ENCODE assay signal across 23 cellular contexts in genomic region chr7:131628634-131629033, GRCh38.
DNase-seq lines count a peak whose midpoint lies in the region; ATAC-seq and TF ChIP-seq lines count a peak whose summit lies in the region.
"Had no signal": no experiment of that assay in that cellular context is flagged by ENCODE, and none has a peak within 500 bp of the region (broad histone marks: within the 10 kb centered on the region; RNA-seq: fewer than 3 reads in every experiment).

No MANE protein-coding gene starts in this region.

- intact Hi-C loops in Caco-2 (cut with micrococcal nuclease; ENCODE audit: unreplicated experiment) = no loop called here
- intact Hi-C loops in PC-9 (cut with micrococcal nuclease; ENCODE audit: unreplicated experiment) = loop anchor here (5.0 kb wide), 1 partner anchor 71 kb away; the partner anchor contains the start of gene PODXL
- intact Hi-C loops in heart left ventricle (cut with DNase I) = loop anchor here in 1 of 10 donors (2.0 kb wide), 1 partner anchor 74 kb away; no protein-coding TSS in a partner anchor
- intact Hi-C loops in MCF 10A (cut with micrococcal nuclease) = no loop called here

- DNase-seq in Caco-2 (no peak), PC-9 (no peak), heart left ventricle (no peak), osteoblast (ENCODE audit: insufficient read length, low spot score, missing footprints) (no peak), MCF 10A (ENCODE audit: unreplicated experiment) (no peak), GF-D8 (lab: John Stamatoyannopoulos, UW) (no peak)
- DNase-seq in stimulated activated naive B cell treated with anti-CD40 and anti-IgM and Interleukin-4, amounts not matched to agents 10 μg/mL and 1 μg/mL and 100 μg/mL, for 72 hours = no peak
- DNase-seq: activated CD4-positive, alpha-beta T cell treated with anti-CD3 and anti-CD28 coated beads, Interleukin-2, amount 10 ng/mL, durations not matched to agents 7 days and 5 days; activated naive CD4-positive, alpha-beta T cell treated with anti-CD3 and anti-CD28 coated beads, Interleukin-2, amount 50 U/mL, for 16 hours; COR-L47; DMS79 treated with DMSO at 0.1 percent for 48 hours; dorsolateral prefrontal cortex; natural killer cell; NCI-H1048; NCI-H1694 treated with DMSO at 0.1 percent for 48 hours; NCI-H2171 treated with DMSO at 0.1 percent for 48 hours; NCI-H524; upper lobe of right lung had no signal

- no peaks in the 10 kb centered on the region for H3K9me2 ChIP-seq in PC-9 (ENCODE audit: insufficient read depth)

- H3K4me3 ChIP-seq in Caco-2 (ENCODE audit: low read depth, low read length) (no peak overlapping the region), PC-9 (no peak overlapping the region), heart left ventricle (no peak overlapping the region), osteoblast (ENCODE audit: insufficient read depth, low read length) (no peak overlapping the region)
- H3K4me3 ChIP-seq: BLaER1, dorsolateral prefrontal cortex, upper lobe of right lung had no signal

- H4K20me1 ChIP-seq in PC-9 (ENCODE audit: insufficient read depth) (no peaks in the 10 kb centered on the region), osteoblast (ENCODE audit: insufficient read depth, low read length) (no peaks in the 10 kb centered on the region)
- H4K20me1 ChIP-seq: BLaER1 had no signal

- H3K4me1 Mint-ChIP-seq in Caco-2 (ENCODE audit: low read depth, unreplicated experiment) = peaks cover 62% of the 10 kb centered on the region
- H3K4me1 Mint-ChIP-seq in MCF 10A (ENCODE audit: insufficient read depth, unreplicated experiment) = peaks cover 17% of the 10 kb centered on the region
- no peaks in the 10 kb centered on the region for H3K4me1 Mint-ChIP-seq in stimulated activated naive B cell treated with anti-CD40 and anti-IgM and Interleukin-4, amounts not matched to agents 10 μg/mL and 1 μg/mL and 100 μg/mL, for 72 hours
- H3K4me1 Mint-ChIP-seq: activated CD4-positive, alpha-beta T cell treated with anti-CD3 and anti-CD28 coated beads, Interleukin-2, amount 10 ng/mL, durations not matched to agents 7 days and 5 days; central memory CD8-positive, alpha-beta T cell; natural killer cell had no signal

- WGBS in heart left ventricle, 4 donors = 62 to 73% (median 67%) methylated on average over 8 of the region's 8 CpGs

- no peak for TF ChIP-seq CTCF in Caco-2 (IDR thresholded peaks at IDR 0.05; ENCODE audit: insufficient read depth in 1 of 2, low read depth in 1 of 2, low read length in 1 of 2, severe bottlenecking in 1 of 2, unreplicated experiment in 1 of 2)
- no peak for TF ChIP-seq CTCF in PC-9 (conservative IDR thresholded peaks at IDR 0.05)
- no peak for TF ChIP-seq CTCF in heart left ventricle (IDR thresholded peaks at IDR 0.05)
- TF ChIP-seq CTCF in osteoblast (IDR thresholded peaks at IDR 0.05; ENCODE audit: extremely low read depth, low read depth, low read length) = no peak
- TF ChIP-seq CTCF in MCF 10A (IDR thresholded peaks at IDR 0.05; ENCODE audit: unreplicated experiment) = no peak

- H3K36me3 Mint-ChIP-seq in Caco-2 (ENCODE audit: insufficient read depth, unreplicated experiment) (peaks cover 5% of the 10 kb centered on the region), MCF 10A (ENCODE audit: insufficient read depth, unreplicated experiment) (no peaks in the 10 kb centered on the region)
- no peaks in the 10 kb centered on the region for H3K36me3 Mint-ChIP-seq in stimulated activated naive B cell treated with anti-CD40 and anti-IgM and Interleukin-4, amounts not matched to agents 10 μg/mL and 1 μg/mL and 100 μg/mL, for 72 hours
- H3K36me3 Mint-ChIP-seq: natural killer cell had no signal

- CTCF ChIA-PET in Caco-2 (lab: Charles Lee) = no interaction called here
- CTCF ChIA-PET in PC-9 (lab: Charles Lee) = no interaction called here
- CTCF ChIA-PET in MCF 10A (lab: Yijun Ruan, JAX) = interaction anchor here (0.7 kb wide), 2 partner anchors 59 to 115 kb away, joined by 3 read pairs; no protein-coding TSS in a partner anchor

- POLR2A ChIA-PET in Caco-2 (lab: Charles Lee) = no interaction called here
- POLR2A ChIA-PET in PC-9 (lab: Charles Lee; ENCODE audit: unreplicated experiment) = interaction anchor here (0.6 kb wide), 1 partner anchor 78 kb away, joined by 10 read pairs; no protein-coding TSS in a partner anchor
- POLR2A ChIA-PET in MCF 10A (lab: Yijun Ruan, JAX) = interaction anchor here (0.6 kb wide), 1 partner anchor 77 kb away, joined by 3 read pairs; no protein-coding TSS in a partner anchor

- H3K27ac Mint-ChIP-seq in Caco-2 (ENCODE audit: unreplicated experiment) = peak overlapping the region; percentile 29
- H3K27ac Mint-ChIP-seq in MCF 10A (ENCODE audit: low read depth, unreplicated experiment) = no peak overlapping the region
- no peak overlapping the region for H3K27ac Mint-ChIP-seq in stimulated activated naive B cell treated with anti-CD40 and anti-IgM and Interleukin-4, amounts not matched to agents 10 μg/mL and 1 μg/mL and 100 μg/mL, for 72 hours
- H3K27ac Mint-ChIP-seq: activated CD4-positive, alpha-beta T cell treated with anti-CD3 and anti-CD28 coated beads, Interleukin-2, amount 10 ng/mL, durations not matched to agents 7 days and 5 days; activated T-helper 1 cell treated with anti-CD3 and anti-CD28 coated beads, Interleukin-12 subunit alpha, Interleukin-12 subunit beta, Interleukin-2, Interleukin-4 antibody, amounts not matched to agents 30 ng/mL and 10 ng/mL and 1 ng/mL, durations not matched to agents 14 hours and 24 hours and 36 hours; natural killer cell had no signal

- no peaks in the 10 kb centered on the region for H3K27me3 ChIP-seq in Caco-2 (replicated peaks; ENCODE audit: control insufficient read depth, insufficient read depth, low read length)
- H3K27me3 ChIP-seq in PC-9 (ENCODE audit: insufficient read depth, low read depth) = no peaks in the 10 kb centered on the region
- no peaks in the 10 kb centered on the region for H3K27me3 ChIP-seq in heart left ventricle
- no peaks in the 10 kb centered on the region for H3K27me3 ChIP-seq in osteoblast (ENCODE audit: insufficient read depth, low read length)
- H3K27me3 ChIP-seq: BLaER1, dorsolateral prefrontal cortex, upper lobe of right lung had no signal

- H3K4me2 ChIP-seq in PC-9 (peak overlapping the region; percentile 66; the same call in 1 of the 2 replicates), osteoblast (ENCODE audit: insufficient read depth, low read length) (no peak overlapping the region)
- H3K4me2 ChIP-seq: BLaER1 had no signal

- H3K36me3 ChIP-seq in Caco-2 (ENCODE audit: control insufficient read depth, insufficient read depth, low read length) (no peaks in the 10 kb centered on the region), PC-9 (ENCODE audit: low read depth) (no peaks in the 10 kb centered on the region), heart left ventricle (no peaks in the 10 kb centered on the region), osteoblast (ENCODE audit: insufficient read depth, low read length) (no peaks in the 10 kb centered on the region)
- H3K36me3 ChIP-seq: BLaER1, upper lobe of right lung had no signal

- ATAC-seq in heart left ventricle (no peak), GM19324 (IDR thresholded peaks at IDR 0.05; ENCODE audit: low FRiP score, unreplicated experiment) (no peak)
- no peak for ATAC-seq in stimulated activated naive B cell treated with anti-CD40 and anti-IgM and Interleukin-4, amounts not matched to agents 10 μg/mL and 1 μg/mL and 100 μg/mL, for 72 hours (replicated peaks)
- ATAC-seq: HepG2, natural killer cell, upper lobe of right lung had no signal

- no peak for TF ChIP-seq POLR2A in heart left ventricle (IDR thresholded peaks at IDR 0.05)

- H3K27me3 Mint-ChIP-seq in Caco-2 (ENCODE audit: insufficient read depth, unreplicated experiment) (no peaks in the 10 kb centered on the region), MCF 10A (ENCODE audit: insufficient read depth, unreplicated experiment) (no peaks in the 10 kb centered on the region)
- peaks cover 18 to 29% of the 10 kb centered on the region in 2 donors for H3K27me3 Mint-ChIP-seq in stimulated activated naive B cell treated with anti-CD40 and anti-IgM and Interleukin-4, amounts not matched to agents 10 μg/mL and 1 μg/mL and 100 μg/mL, for 72 hours

- no peaks in the 10 kb centered on the region for H3K9me3 Mint-ChIP-seq in Caco-2 (ENCODE audit: unreplicated experiment)
- H3K9me3 Mint-ChIP-seq in MCF 10A (ENCODE audit: unreplicated experiment) = no peaks in the 10 kb centered on the region
- H3K9me3 Mint-ChIP-seq in stimulated activated naive B cell treated with anti-CD40 and anti-IgM and Interleukin-4, amounts not matched to agents 10 μg/mL and 1 μg/mL and 100 μg/mL, for 72 hours = no peaks in the 10 kb centered on the region
- H3K9me3 Mint-ChIP-seq: activated CD4-positive, alpha-beta T cell treated with anti-CD3 and anti-CD28 coated beads, Interleukin-2, amount 10 ng/mL, durations not matched to agents 7 days and 5 days; activated T-helper 1 cell treated with anti-CD3 and anti-CD28 coated beads, Interleukin-12 subunit alpha, Interleukin-12 subunit beta, Interleukin-2, Interleukin-4 antibody, amounts not matched to agents 30 ng/mL and 10 ng/mL and 1 ng/mL, durations not matched to agents 14 hours and 24 hours and 36 hours; central memory CD8-positive, alpha-beta T cell; natural killer cell had no signal

- peaks cover 73% of the 10 kb centered on the region for H3K4me1 ChIP-seq in Caco-2
- H3K4me1 ChIP-seq in PC-9 (replicated peaks; ENCODE audit: insufficient read depth) = peaks cover 93% of the 10 kb centered on the region
- peaks cover 9 to 81% (median 50%) of the 10 kb centered on the region in 12 donors for H3K4me1 ChIP-seq in heart left ventricle
- H3K4me1 ChIP-seq in osteoblast (ENCODE audit: insufficient read depth, low read length) = peaks cover 40% of the 10 kb centered on the region
- H3K4me1 ChIP-seq: BLaER1 had no signal

- H3K9me3 ChIP-seq in Caco-2 (no peaks in the 10 kb centered on the region), PC-9 (ENCODE audit: insufficient read depth, low read depth) (no peaks in the 10 kb centered on the region), heart left ventricle (no peaks in the 10 kb centered on the region), osteoblast (ENCODE audit: low read depth, low read length) (no peaks in the 10 kb centered on the region)
- H3K9me3 ChIP-seq: BLaER1, upper lobe of right lung had no signal

- H3F3A ChIP-seq in PC-9 (ENCODE audit: insufficient read depth, low read depth) = peaks cover 57% of the 10 kb centered on the region

- no peaks in the 10 kb centered on the region for H3K79me2 ChIP-seq in PC-9 (ENCODE audit: low read depth)
- no peaks in the 10 kb centered on the region for H3K79me2 ChIP-seq in osteoblast (ENCODE audit: insufficient read depth, low read length)

- peak overlapping the region; percentile 59; the same call in 1 of the 2 replicates for H3K27ac ChIP-seq in PC-9
- H3K27ac ChIP-seq in heart left ventricle = peak overlapping the region in 9 of 12 donors; percentile 44 to 76 (median 63)
- H3K27ac ChIP-seq in osteoblast (ENCODE audit: low read depth, low read length) = peak overlapping the region; percentile 33
- H3K27ac ChIP-seq: BLaER1, upper lobe of right lung had no signal

- BruUV-seq in Caco-2 (replicated peaks; lab: Mats Ljungman, UMichigan) (no TSS peak), PC-9 (replicated peaks; lab: Mats Ljungman, UMichigan) (no TSS peak), MCF 10A (replicated peaks; lab: Mats Ljungman, UMichigan) (no TSS peak)

- H3K4me3 Mint-ChIP-seq in Caco-2 (ENCODE audit: unreplicated experiment) (no peak overlapping the region), MCF 10A (ENCODE audit: unreplicated experiment) (no peak overlapping the region)
- no peak overlapping the region for H3K4me3 Mint-ChIP-seq in stimulated activated naive B cell treated with anti-CD40 and anti-IgM and Interleukin-4, amounts not matched to agents 10 μg/mL and 1 μg/mL and 100 μg/mL, for 72 hours
- H3K4me3 Mint-ChIP-seq: activated CD4-positive, alpha-beta T cell treated with anti-CD3 and anti-CD28 coated beads, Interleukin-2, amount 10 ng/mL, durations not matched to agents 7 days and 5 days; activated T-helper 1 cell treated with anti-CD3 and anti-CD28 coated beads, Interleukin-12 subunit alpha, Interleukin-12 subunit beta, Interleukin-2, Interleukin-4 antibody, amounts not matched to agents 30 ng/mL and 10 ng/mL and 1 ng/mL, durations not matched to agents 14 hours and 24 hours and 36 hours; central memory CD8-positive, alpha-beta T cell; natural killer cell had no signal

- H2AFZ ChIP-seq in PC-9 (no peak overlapping the region), osteoblast (ENCODE audit: low read length) (peak overlapping the region; percentile 41)
